Comparison of ENCODE assay signal across 23 cellular contexts in the genomic region with DNA sequence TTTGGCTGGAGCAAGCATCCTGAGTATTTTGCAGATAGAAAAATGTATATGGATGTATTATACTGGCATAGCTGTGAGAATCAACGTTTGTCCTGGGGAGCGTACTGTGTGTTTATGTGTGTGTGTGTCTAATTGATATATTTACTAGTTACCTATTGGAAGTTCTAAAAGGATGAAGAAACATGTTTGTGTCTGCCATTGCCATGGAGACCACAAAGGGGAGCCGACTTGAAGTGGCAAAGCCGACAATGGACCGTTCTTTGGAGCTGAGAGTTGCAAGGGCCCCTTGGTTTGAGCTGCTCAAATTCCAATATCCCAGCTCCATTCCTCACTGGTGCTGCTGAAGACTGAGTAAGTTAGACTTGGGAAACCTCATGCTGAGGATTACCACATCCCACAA. TPM values are rescaled to one million over a fixed set of nuclear protein-coding genes. Genes with fewer than 3 reads are reported as not detected.
DNase-seq lines count a peak whose midpoint lies in the region; ATAC-seq, FAIRE-seq and TF ChIP-seq lines count a peak whose summit lies in the region.
"Had no signal": no experiment of that assay in that cellular context is flagged by ENCODE, and none has a peak within 500 bp of the region (broad histone marks: within the 10 kb centered on the region; RNA-seq: fewer than 3 reads in every experiment).

No MANE protein-coding gene starts in this region.

- H4K8ac ChIP-seq in mesendoderm (ENCODE audit: low read depth, low read length) = no peak overlapping the region

- H3K9ac ChIP-seq in K562 (ENCODE audit: insufficient read depth in 1 of 2, low read depth in 2 of 2, low read length in 2 of 2) (no peak overlapping the region), mesendoderm (ENCODE audit: low read length) (no peak overlapping the region)
- H3K9ac ChIP-seq: BLaER1 treated with 17β-estradiol and CSF1 and Interleukin-3, amounts not matched to agents 10 nM and 100 nM had no signal

- H3K36me3 ChIP-seq in K562 (ENCODE audit: control insufficient read depth, insufficient read depth, low read length) (no peaks in the 10 kb centered on the region), mesendoderm (ENCODE audit: control insufficient read depth, insufficient read depth, low read length) (no peaks in the 10 kb centered on the region)
- H3K36me3 ChIP-seq: BLaER1 treated with 17β-estradiol and CSF1 and Interleukin-3, amounts not matched to agents 10 nM and 100 nM had no signal

- POLR2A ChIA-PET in K562 (lab: Yijun Ruan, JAX) = no interaction called here

- no peaks in the 10 kb centered on the region for H3K9me3 ChIP-seq in K562 (replicated peaks; ENCODE audit: control insufficient read depth, insufficient read depth, low read depth, low read length)

- no peak for FAIRE-seq in K562 (lab: Jason Lieb, UNC)
- FAIRE-seq in RCC 7860 (lab: Jason Lieb, UNC) = no peak

- no peak for TF ChIP-seq CTCF in K562 (IDR thresholded peaks at IDR 0.05 in 2 of 3, conservative IDR thresholded peaks at IDR 0.05 in 1 of 3; ENCODE audit: insufficient read depth in 2 of 3, low read depth in 1 of 3, low read length in 3 of 3)

- no peak overlapping the region for H3K56ac ChIP-seq in mesendoderm (ENCODE audit: low read length)

- H3K4me3 ChIP-seq in K562 (no peak overlapping the region), mesendoderm (ENCODE audit: low read length) (no peak overlapping the region)
- H3K4me3 ChIP-seq: BLaER1 treated with 17β-estradiol and CSF1 and Interleukin-3, amounts not matched to agents 10 nM and 100 nM had no signal

- no peak overlapping the region for H3K23ac ChIP-seq in mesendoderm (ENCODE audit: low read length)

- no peak overlapping the region for H2AFZ ChIP-seq in K562 (ENCODE audit: low read depth, low read length)

- TF ChIP-seq RAD21 in K562 (CRISPR knock-in tag; conservative IDR thresholded peaks at IDR 0.05 in 1 of 2, IDR thresholded peaks at IDR 0.05 in 1 of 2) = no peak

- H3K4me1 ChIP-seq in K562 (replicated peaks in 1 of 2; ENCODE audit: control insufficient read depth in 2 of 2, insufficient read depth in 2 of 2, low read length in 2 of 2) = no peaks in the 10 kb centered on the region
- no peaks in the 10 kb centered on the region for H3K4me1 ChIP-seq in mesendoderm (ENCODE audit: control insufficient read depth, low read depth, low read length)
- H3K4me1 ChIP-seq: BLaER1 treated with 17β-estradiol and CSF1 and Interleukin-3, amounts not matched to agents 10 nM and 100 nM had no signal

- no peak overlapping the region for H2BK5ac ChIP-seq in mesendoderm (ENCODE audit: low read length)

- no peaks in the 10 kb centered on the region for H3K79me1 ChIP-seq in mesendoderm (ENCODE audit: low read length)

- 5% methylated on average over 5 of the region's 5 CpGs for WGBS in K562 (ENCODE audit: insufficient coverage, low coverage, missing lambda C conversion rate)
- WGBS in mesendoderm (ENCODE audit: extremely low coverage, insufficient coverage, low lambda C conversion rate) = no CpG with 5 or more reads among the region's 5 CpGs

- no peak overlapping the region for H4K5ac ChIP-seq in mesendoderm (ENCODE audit: low read length)

- ATAC-seq in GM18498 (IDR thresholded peaks at IDR 0.05; ENCODE audit: unreplicated experiment) (peak; percentile 19), GM21526 (IDR thresholded peaks at IDR 0.05; ENCODE audit: low FRiP score, unreplicated experiment) (peak; percentile 4), K562 (peak; percentile 25; the same call in 1 of the 3 replicates)
- ATAC-seq: CD8-positive, alpha-beta T cell; Right ventricle myocardium inferior had no signal

- H3K27me3 ChIP-seq in K562 (ENCODE audit: control insufficient read depth in 2 of 2, insufficient read depth in 2 of 2, low read length in 2 of 2) (peaks cover 5 to 12% of the 10 kb centered on the region in 2 experiments), mesendoderm (ENCODE audit: insufficient read depth, low read length, poor library complexity) (no peaks in the 10 kb centered on the region)
- H3K27me3 ChIP-seq: BLaER1 treated with 17β-estradiol and CSF1 and Interleukin-3, amounts not matched to agents 10 nM and 100 nM had no signal

- H2AK5ac ChIP-seq in mesendoderm (ENCODE audit: low read length) = no peak overlapping the region

- H3K4me2 ChIP-seq in K562 (ENCODE audit: insufficient read depth, low read length) = no peak overlapping the region
- H3K4me2 ChIP-seq in mesendoderm (ENCODE audit: low read length) = no peak overlapping the region
- H3K4me2 ChIP-seq: BLaER1 treated with 17β-estradiol and CSF1 and Interleukin-3, amounts not matched to agents 10 nM and 100 nM had no signal

- TF ChIP-seq POLR2A in K562 (conservative IDR thresholded peaks at IDR 0.05) = no peak

- H3K27ac ChIP-seq in K562 (ENCODE audit: extremely low read depth, low read depth, low read length) = no peak overlapping the region
- no peak overlapping the region for H3K27ac ChIP-seq in mesendoderm (ENCODE audit: low read depth, low read length)
- H3K27ac ChIP-seq: BLaER1 treated with 17β-estradiol and CSF1 and Interleukin-3, amounts not matched to agents 10 nM and 100 nM had no signal

- H3K79me2 ChIP-seq in K562 (ENCODE audit: control insufficient read depth, insufficient read depth, low read length) (no peaks in the 10 kb centered on the region), mesendoderm (ENCODE audit: control insufficient read depth, insufficient read depth, low read length) (no peaks in the 10 kb centered on the region)

- H3K4ac ChIP-seq in mesendoderm (ENCODE audit: low read depth, low read length) = no peak overlapping the region

- H2BK15ac ChIP-seq in mesendoderm (replicated peaks; ENCODE audit: low read depth) = no peak overlapping the region

- BruUV-seq in K562 (replicated peaks; lab: Mats Ljungman, UMichigan) = no TSS peak

- H3K18ac ChIP-seq in mesendoderm (ENCODE audit: low read length) = no peak overlapping the region

- no peaks in the 10 kb centered on the region for H4K20me1 ChIP-seq in K562 (replicated peaks; ENCODE audit: control insufficient read depth, insufficient read depth, low read length)
- H4K20me1 ChIP-seq: BLaER1 treated with 17β-estradiol and CSF1 and Interleukin-3, amounts not matched to agents 10 nM and 100 nM had no signal

- H3K9me1 ChIP-seq in K562 (ENCODE audit: control insufficient read depth, insufficient read depth, low read length) = no peaks in the 10 kb centered on the region

- no peak for TF ChIP-seq EP300 in K562 (IDR thresholded peaks at IDR 0.05; ENCODE audit: low read length)

- CTCF ChIA-PET in K562 (lab: Yijun Ruan, JAX; ENCODE audit: low intra/inter-chr PET ratio) = no interaction called here

- in situ Hi-C loops in K562 (cut with MboI) = no loop called here

- intact Hi-C loops in K562 (cut with micrococcal nuclease) = no loop called here

- no peak overlapping the region for H2BK120ac ChIP-seq in mesendoderm (ENCODE audit: low read depth, low read length)

- DNase-seq in K562 (ENCODE audit: extremely low read depth in 1 of 4, low spot score in 3 of 4) (no peak), mesendoderm (peak; percentile 36), RCC 7860 (ENCODE audit: low spot score) (no peak), NCI-H526 treated with DMSO at 0.1 percent for 48 hours (lab: John Stamatoyannopoulos, UW) (no peak), activated gamma-delta T cell (lab: John Stamatoyannopoulos, UW) (no peak)
- DNase-seq in activated CD8-positive, alpha-beta memory T cell treated with anti-CD3 and anti-CD28 coated beads, Interleukin-2, amount 50 U/mL, for 4 hours = no peak
- DNase-seq: 8988T; CD8-positive, alpha-beta T cell; DMS153; NCI-H1092; NCI-H1436; NCI-H187 treated with DMSO at 0.1 percent for 48 hours; NCI-H226; NCI-H510A treated with DMSO at 0.1 percent for 48 hours; NCI-H82; OCI-M1 had no signal

TF ChIP-seq in K562, 482 proteins besides CTCF, POLR2A, EP300 and RAD21:
- no peak for TF ChIP-seq HNRNPLL (IDR thresholded peaks at IDR 0.05; ENCODE audit: low read depth, low read length, poor library complexity, severe bottlenecking)
- TF ChIP-seq NR2C2 (CRISPR knock-in tag; IDR thresholded peaks at IDR 0.05) = no peak
- TF ChIP-seq NR2C2 (tag; IDR thresholded peaks at IDR 0.05) = no peak
- peak; percentile 12; the same call in 1 of the 2 replicates for TF ChIP-seq RFX1 (IDR thresholded peaks at IDR 0.05)
- no peak for TF ChIP-seq TAF1 (IDR thresholded peaks at IDR 0.05; ENCODE audit: control insufficient read depth, extremely low read depth, insufficient read depth, low read length, severe bottlenecking)
- TF ChIP-seq YBX1 (IDR thresholded peaks at IDR 0.05) = no peak
- no peak for TF ChIP-seq LARP7 (IDR thresholded peaks at IDR 0.05)
- TF ChIP-seq RBM22 (IDR thresholded peaks at IDR 0.05; ENCODE audit: low read depth, low read length, poor library complexity, severe bottlenecking) = no peak

RNA-seq across cellular contexts. Expression of a gene that starts 14.3 kb away (rescaled TPM):
- not detected in 2 replicates for total RNA-seq in K562 (2011; cell fraction: chromatin; rRNA removed; ENCODE audit: low replicate concordance)
- total RNA-seq in K562 (2011; cell fraction: nucleolus; rRNA removed) = not detected in 2 replicates
- total RNA-seq in K562 (2011; cell fraction: nucleoplasm; rRNA removed) = not detected in 2 replicates
- total RNA-seq in K562 (2014; rRNA removed) (not detected in 2 replicates), K562 (2014; rRNA removed; fragmentation: Illumina TruSeq; extraction: Trizol) (not detected in 2 replicates), K562 (2015; rRNA removed; fragmentation: Illumina TruSeq; extraction: Trizol) (not detected in 2 replicates), K562 (2021) (not detected in 2 replicates)
- polyA plus RNA-seq in K562 (2011; rRNA removed) (0.07 TPM in 1 of 2 replicates, not detected in the other), K562 (2014; fragmentation: Illumina TruSeq; extraction: Trizol) (not detected in 2 replicates), K562 (2014; fragmentation: Nextera tagmentation; extraction: Ambion mirVana) (not detected), K562 (2014; rRNA removed) (not detected in 2 replicates)
- not detected in 2 replicates for polyA plus RNA-seq in K562 (2011; cell fraction: cytosol; rRNA removed)
- polyA plus RNA-seq in K562 (2011; cell fraction: nucleus; rRNA removed) = 0.08 TPM in 1 of 2 replicates, not detected in the other
- polyA plus RNA-seq in K562 (2012) = 0.09 TPM in 1 of 2 replicates, not detected in the other
- not detected in 2 replicates for polyA minus RNA-seq in K562 (2011; rRNA and poly(A)+ RNA removed)
- polyA minus RNA-seq in K562 (2011; cell fraction: cytosol; rRNA and poly(A)+ RNA removed) = not detected in 2 replicates
- polyA minus RNA-seq in K562 (2011; cell fraction: nucleus; rRNA and poly(A)+ RNA removed) = not detected in 2 replicates
- 0.08 TPM for polyA plus RNA-seq in mesendoderm (2013, experiment 1 of 2)
- 0.14 TPM for polyA plus RNA-seq in mesendoderm (2013, experiment 2 of 2)
- total RNA-seq: CD8-positive, alpha-beta T cell; G401; Right ventricle myocardium inferior; SK-MEL-5; T-helper 1 cell treated with Interleukin-12 subunit alpha and Interleukin-12 subunit beta and Interleukin-4 antibody, amounts not matched to agents 30 ng/mL and 1 ng/mL, for 36 hours had no signal
